ENCODE assay signal across 1 cellular context in the genomic region with DNA sequence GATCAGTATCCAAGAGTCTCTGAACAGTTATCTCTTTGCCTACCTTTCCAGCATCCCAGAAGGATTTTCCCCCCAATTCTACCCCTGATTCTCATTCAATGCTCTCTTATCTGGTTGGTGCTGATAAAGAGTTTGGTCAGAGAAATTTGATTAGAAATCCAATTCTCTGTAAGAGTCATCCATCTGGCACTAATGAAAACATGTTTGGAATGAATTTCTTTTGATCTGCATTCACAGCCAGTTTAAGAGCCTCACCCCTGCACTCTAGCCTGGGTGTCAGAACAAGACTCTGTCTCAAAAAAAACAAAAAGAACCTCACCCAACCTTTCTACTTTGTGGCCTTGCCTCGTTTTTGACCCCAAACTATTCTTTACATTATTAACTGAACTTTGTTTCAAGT.
TF ChIP-seq lines count a peak whose summit lies in the region.

No MANE protein-coding gene starts in this region.

TF ChIP-seq in GM23338, 12 proteins besides CTCF, POLR2A, EP300 and RAD21 (continued from another document):
- TF ChIP-seq, protein P1, sequence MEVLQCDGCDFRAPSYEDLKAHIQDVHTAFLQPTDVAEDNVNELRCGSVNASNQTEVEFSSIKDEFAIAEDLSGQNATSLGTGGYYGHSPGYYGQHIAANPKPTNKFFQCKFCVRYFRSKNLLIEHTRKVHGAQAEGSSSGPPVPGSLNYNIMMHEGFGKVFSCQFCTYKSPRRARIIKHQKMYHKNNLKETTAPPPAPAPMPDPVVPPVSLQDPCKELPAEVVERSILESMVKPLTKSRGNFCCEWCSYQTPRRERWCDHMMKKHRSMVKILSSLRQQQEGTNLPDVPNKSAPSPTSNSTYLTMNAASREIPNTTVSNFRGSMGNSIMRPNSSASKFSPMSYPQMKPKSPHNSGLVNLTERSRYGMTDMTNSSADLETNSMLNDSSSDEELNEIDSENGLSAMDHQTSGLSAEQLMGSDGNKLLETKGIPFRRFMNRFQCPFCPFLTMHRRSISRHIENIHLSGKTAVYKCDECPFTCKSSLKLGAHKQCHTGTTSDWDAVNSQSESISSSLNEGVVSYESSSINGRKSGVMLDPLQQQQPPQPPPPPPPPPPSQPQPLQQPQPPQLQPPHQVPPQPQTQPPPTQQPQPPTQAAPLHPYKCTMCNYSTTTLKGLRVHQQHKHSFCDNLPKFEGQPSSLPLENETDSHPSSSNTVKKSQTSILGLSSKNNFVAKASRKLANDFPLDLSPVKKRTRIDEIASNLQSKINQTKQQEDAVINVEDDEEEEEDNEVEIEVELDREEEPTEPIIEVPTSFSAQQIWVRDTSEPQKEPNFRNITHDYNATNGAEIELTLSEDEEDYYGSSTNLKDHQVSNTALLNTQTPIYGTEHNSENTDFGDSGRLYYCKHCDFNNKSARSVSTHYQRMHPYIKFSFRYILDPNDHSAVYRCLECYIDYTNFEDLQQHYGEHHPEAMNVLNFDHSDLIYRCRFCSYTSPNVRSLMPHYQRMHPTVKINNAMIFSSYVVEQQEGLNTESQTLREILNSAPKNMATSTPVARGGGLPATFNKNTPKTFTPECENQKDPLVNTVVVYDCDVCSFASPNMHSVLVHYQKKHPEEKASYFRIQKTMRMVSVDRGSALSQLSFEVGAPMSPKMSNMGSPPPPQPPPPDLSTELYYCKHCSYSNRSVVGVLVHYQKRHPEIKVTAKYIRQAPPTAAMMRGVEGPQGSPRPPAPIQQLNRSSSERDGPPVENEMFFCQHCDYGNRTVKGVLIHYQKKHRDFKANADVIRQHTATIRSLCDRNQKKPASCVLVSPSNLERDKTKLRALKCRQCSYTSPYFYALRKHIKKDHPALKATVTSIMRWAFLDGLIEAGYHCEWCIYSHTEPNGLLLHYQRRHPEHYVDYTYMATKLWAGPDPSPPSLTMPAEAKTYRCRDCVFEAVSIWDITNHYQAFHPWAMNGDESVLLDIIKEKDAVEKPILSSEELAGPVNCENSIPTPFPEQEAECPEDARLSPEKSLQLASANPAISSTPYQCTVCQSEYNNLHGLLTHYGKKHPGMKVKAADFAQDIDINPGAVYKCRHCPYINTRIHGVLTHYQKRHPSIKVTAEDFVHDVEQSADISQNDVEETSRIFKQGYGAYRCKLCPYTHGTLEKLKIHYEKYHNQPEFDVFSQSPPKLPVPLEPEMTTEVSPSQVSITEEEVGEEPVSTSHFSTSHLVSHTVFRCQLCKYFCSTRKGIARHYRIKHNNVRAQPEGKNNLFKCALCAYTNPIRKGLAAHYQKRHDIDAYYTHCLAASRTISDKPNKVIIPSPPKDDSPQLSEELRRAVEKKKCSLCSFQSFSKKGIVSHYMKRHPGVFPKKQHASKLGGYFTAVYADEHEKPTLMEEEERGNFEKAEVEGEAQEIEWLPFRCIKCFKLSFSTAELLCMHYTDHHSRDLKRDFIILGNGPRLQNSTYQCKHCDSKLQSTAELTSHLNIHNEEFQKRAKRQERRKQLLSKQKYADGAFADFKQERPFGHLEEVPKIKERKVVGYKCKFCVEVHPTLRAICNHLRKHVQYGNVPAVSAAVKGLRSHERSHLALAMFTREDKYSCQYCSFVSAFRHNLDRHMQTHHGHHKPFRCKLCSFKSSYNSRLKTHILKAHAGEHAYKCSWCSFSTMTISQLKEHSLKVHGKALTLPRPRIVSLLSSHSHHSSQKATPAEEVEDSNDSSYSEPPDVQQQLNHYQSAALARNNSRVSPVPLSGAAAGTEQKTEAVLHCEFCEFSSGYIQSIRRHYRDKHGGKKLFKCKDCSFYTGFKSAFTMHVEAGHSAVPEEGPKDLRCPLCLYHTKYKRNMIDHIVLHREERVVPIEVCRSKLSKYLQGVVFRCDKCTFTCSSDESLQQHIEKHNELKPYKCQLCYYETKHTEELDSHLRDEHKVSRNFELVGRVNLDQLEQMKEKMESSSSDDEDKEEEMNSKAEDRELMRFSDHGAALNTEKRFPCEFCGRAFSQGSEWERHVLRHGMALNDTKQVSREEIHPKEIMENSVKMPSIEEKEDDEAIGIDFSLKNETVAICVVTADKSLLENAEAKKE (CRISPR knock-in tag; IDR thresholded peaks at IDR 0.05), result no peak
- no peak for TF ChIP-seq ZNF114 (CRISPR knock-in tag; IDR thresholded peaks at IDR 0.05)
- TF ChIP-seq EZH2 (IDR thresholded peaks at IDR 0.05; ENCODE audit: low read depth, unreplicated experiment), result no peak
- TF ChIP-seq, protein P2, sequence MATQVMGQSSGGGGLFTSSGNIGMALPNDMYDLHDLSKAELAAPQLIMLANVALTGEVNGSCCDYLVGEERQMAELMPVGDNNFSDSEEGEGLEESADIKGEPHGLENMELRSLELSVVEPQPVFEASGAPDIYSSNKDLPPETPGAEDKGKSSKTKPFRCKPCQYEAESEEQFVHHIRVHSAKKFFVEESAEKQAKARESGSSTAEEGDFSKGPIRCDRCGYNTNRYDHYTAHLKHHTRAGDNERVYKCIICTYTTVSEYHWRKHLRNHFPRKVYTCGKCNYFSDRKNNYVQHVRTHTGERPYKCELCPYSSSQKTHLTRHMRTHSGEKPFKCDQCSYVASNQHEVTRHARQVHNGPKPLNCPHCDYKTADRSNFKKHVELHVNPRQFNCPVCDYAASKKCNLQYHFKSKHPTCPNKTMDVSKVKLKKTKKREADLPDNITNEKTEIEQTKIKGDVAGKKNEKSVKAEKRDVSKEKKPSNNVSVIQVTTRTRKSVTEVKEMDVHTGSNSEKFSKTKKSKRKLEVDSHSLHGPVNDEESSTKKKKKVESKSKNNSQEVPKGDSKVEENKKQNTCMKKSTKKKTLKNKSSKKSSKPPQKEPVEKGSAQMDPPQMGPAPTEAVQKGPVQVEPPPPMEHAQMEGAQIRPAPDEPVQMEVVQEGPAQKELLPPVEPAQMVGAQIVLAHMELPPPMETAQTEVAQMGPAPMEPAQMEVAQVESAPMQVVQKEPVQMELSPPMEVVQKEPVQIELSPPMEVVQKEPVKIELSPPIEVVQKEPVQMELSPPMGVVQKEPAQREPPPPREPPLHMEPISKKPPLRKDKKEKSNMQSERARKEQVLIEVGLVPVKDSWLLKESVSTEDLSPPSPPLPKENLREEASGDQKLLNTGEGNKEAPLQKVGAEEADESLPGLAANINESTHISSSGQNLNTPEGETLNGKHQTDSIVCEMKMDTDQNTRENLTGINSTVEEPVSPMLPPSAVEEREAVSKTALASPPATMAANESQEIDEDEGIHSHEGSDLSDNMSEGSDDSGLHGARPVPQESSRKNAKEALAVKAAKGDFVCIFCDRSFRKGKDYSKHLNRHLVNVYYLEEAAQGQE (IDR thresholded peaks at IDR 0.05; ENCODE audit: unreplicated experiment), result no peak
- TF ChIP-seq JUNB (IDR thresholded peaks at IDR 0.05; ENCODE audit: unreplicated experiment), result no peak
- TF ChIP-seq STAT1 (IDR thresholded peaks at IDR 0.05; ENCODE audit: unreplicated experiment), result no peak
